In genomic region chr6:26331809-26332226, GRCh38 we compare ENCODE assay signal across 1 cellular context.
A peak's percentile ranks its signal among the peaks of the same experiment; 100 is the strongest.
TF ChIP-seq lines count a peak whose summit lies in the region.

No MANE protein-coding gene starts in this region.

TF ChIP-seq in K562, 482 proteins besides CTCF, POLR2A, EP300 and RAD21 (continued from another document and continues in another):
- TF ChIP-seq ZNF449 (CRISPR knock-in tag; IDR thresholded peaks at IDR 0.05) (no peak), ATF4 (CRISPR knock-in tag; IDR thresholded peaks at IDR 0.05) (no peak), BACH1 (tag; IDR thresholded peaks at IDR 0.05) (no peak), ZNF212 (CRISPR knock-in tag; IDR thresholded peaks at IDR 0.05) (no peak), TAF15 (IDR thresholded peaks at IDR 0.05; ENCODE audit: low read depth, low read length) (no peak), ZNF3 (CRISPR knock-in tag; IDR thresholded peaks at IDR 0.05) (no peak), HIVEP1 (CRISPR knock-in tag; IDR thresholded peaks at IDR 0.05) (no peak), SRSF7 (optimal IDR thresholded peaks at IDR 0.05; ENCODE audit: low read depth, low read length) (no peak), FOXM1 (IDR thresholded peaks at IDR 0.05; ENCODE audit: low read depth) (peak; percentile 75), FOXM1 (CRISPR knock-in tag; IDR thresholded peaks at IDR 0.05; ENCODE audit: low read depth) (no peak), CGGBP1 (CRISPR knock-in tag; IDR thresholded peaks at IDR 0.05) (no peak), ZNF398 (CRISPR knock-in tag; IDR thresholded peaks at IDR 0.05) (no peak), ZBTB40 (IDR thresholded peaks at IDR 0.05) (no peak), ZBTB40 (CRISPR knock-in tag; IDR thresholded peaks at IDR 0.05) (no peak), RBM22 (IDR thresholded peaks at IDR 0.05; ENCODE audit: low read depth, low read length, poor library complexity, severe bottlenecking) (no peak), BHLHE40 (IDR thresholded peaks at IDR 0.05; ENCODE audit: low read length) (no peak), ELK1 (CRISPR knock-in tag; IDR thresholded peaks at IDR 0.05) (no peak), SNAPC5 (CRISPR knock-in tag; IDR thresholded peaks at IDR 0.05) (no peak), CCNT2 (IDR thresholded peaks at IDR 0.05; ENCODE audit: borderline replicate concordance, extremely low read depth, insufficient read length, low read depth, low read length) (peak; percentile 86), VEZF1 (CRISPR knock-in tag; IDR thresholded peaks at IDR 0.05) (peak; percentile 64; the same call in 1 of the 2 replicates), ZKSCAN8 (CRISPR knock-in tag; IDR thresholded peaks at IDR 0.05) (no peak), RUNX1 (IDR thresholded peaks at IDR 0.05; ENCODE audit: low read depth) (no peak), CEBPG (CRISPR knock-in tag; IDR thresholded peaks at IDR 0.05) (no peak), CEBPG (tag; conservative IDR thresholded peaks at IDR 0.05 in 1 of 2, IDR thresholded peaks at IDR 0.05 in 1 of 2) (no peak), WHSC1 (IDR thresholded peaks at IDR 0.05; ENCODE audit: low read length) (no peak), ZNF431 (CRISPR knock-in tag; IDR thresholded peaks at IDR 0.05) (no peak), STAT6 (CRISPR knock-in tag; IDR thresholded peaks at IDR 0.05) (no peak), ZNF444 (CRISPR knock-in tag; IDR thresholded peaks at IDR 0.05) (no peak), SIN3B (IDR thresholded peaks at IDR 0.05; ENCODE audit: low read depth) (no peak), STAT5A (IDR thresholded peaks at IDR 0.05; ENCODE audit: borderline replicate concordance, low read length) (peak; percentile 23; the same call in 1 of the 2 replicates), ZNF174 (CRISPR knock-in tag; IDR thresholded peaks at IDR 0.05) (no peak), SMAD4 (CRISPR knock-in tag; conservative IDR thresholded peaks at IDR 0.05) (peak; percentile 63), ZNF76 (CRISPR knock-in tag; IDR thresholded peaks at IDR 0.05; ENCODE audit: borderline replicate concordance) (no peak), NR4A1 (CRISPR knock-in tag; IDR thresholded peaks at IDR 0.05) (no peak), NR4A1 (tag; IDR thresholded peaks at IDR 0.05) (no peak), ZNF274 (IDR thresholded peaks at IDR 0.05; ENCODE audit: borderline replicate concordance, low read depth, low read length) (no peak), KAT8 (IDR thresholded peaks at IDR 0.05; ENCODE audit: low read depth) (no peak), HNRNPUL1 (IDR thresholded peaks at IDR 0.05; ENCODE audit: low read length) (no peak), ZBTB5 (IDR thresholded peaks at IDR 0.05) (no peak), NFE2 (IDR thresholded peaks at IDR 0.05; ENCODE audit: low read depth) (peak; percentile 59), ZNF146 (CRISPR knock-in tag; IDR thresholded peaks at IDR 0.05; ENCODE audit: unreplicated experiment) (no peak), TAF9B (IDR thresholded peaks at IDR 0.05; ENCODE audit: partially characterized antibody) (peak; percentile 33), MTA2 (IDR thresholded peaks at IDR 0.05; ENCODE audit: low read depth) (peak; percentile 54), TOE1 (IDR thresholded peaks at IDR 0.05; ENCODE audit: borderline replicate concordance) (no peak), TOE1 (CRISPR knock-in tag; IDR thresholded peaks at IDR 0.05; ENCODE audit: borderline replicate concordance, low read depth) (no peak), BRF1 (IDR thresholded peaks at IDR 0.05; ENCODE audit: borderline replicate concordance, extremely low read depth, insufficient read length) (no peak)
